In genomic region chr15:75641176-75641498, GRCh38 we compare ENCODE assay signal across 8 cellular contexts. TPM values are rescaled to one million over a fixed set of nuclear protein-coding genes. Genes with fewer than 3 reads are reported as not detected.
DNase-seq lines count a peak whose midpoint lies in the region; ATAC-seq and TF ChIP-seq lines count a peak whose summit lies in the region.

No MANE protein-coding gene starts in this region.

- no peaks in the 10 kb centered on the region for H3K27me3 Mint-ChIP-seq in CD4-positive, alpha-beta memory T cell
- H3K27me3 Mint-ChIP-seq in nephron progenitor cell (ENCODE audit: low read depth, poor library complexity) = peaks cover 16% of the 10 kb centered on the region

- no peaks in the 10 kb centered on the region for H3K27me3 ChIP-seq in CD4-positive, alpha-beta memory T cell (ENCODE audit: insufficient read depth, low read length)
- no peaks in the 10 kb centered on the region; the same call in 1 of the 2 replicates for H3K27me3 ChIP-seq in KMS-11 (ENCODE audit: insufficient read depth, low read depth)

- no peak overlapping the region for H3K4me3 ChIP-seq in CD4-positive, alpha-beta memory T cell (ENCODE audit: low read length in 2 of 2)
- no peak overlapping the region for H3K4me3 ChIP-seq in KMS-11 (IDR thresholded peaks at IDR 0.05; ENCODE audit: insufficient read depth, low read depth, low read length)
- H3K4me3 ChIP-seq in astrocyte of the cerebellum (ENCODE audit: low read depth, low read length) = peak overlapping the region; percentile 90

- peak overlapping the region; percentile 79 to 98 (median 96) for H3K27ac Mint-ChIP-seq in CD4-positive, alpha-beta memory T cell
- H3K27ac Mint-ChIP-seq in nephron progenitor cell = no peak overlapping the region

- H3K9me3 Mint-ChIP-seq in CD4-positive, alpha-beta memory T cell = no peaks in the 10 kb centered on the region
- H3K9me3 Mint-ChIP-seq in nephron progenitor cell = no peaks in the 10 kb centered on the region

- in situ Hi-C loops in astrocyte of the cerebellum (cut with HindIII; ENCODE audit: low sequenced_read_pairs) = loop anchor here (25.0 kb wide), 2 partner anchors 171 to 179 kb away; partner anchors contain the start of gene SIN3A

- H4K20me1 ChIP-seq in KMS-11 (ENCODE audit: insufficient read depth) = no peaks in the 10 kb centered on the region

- no peaks in the 10 kb centered on the region for H3K9me3 ChIP-seq in CD4-positive, alpha-beta memory T cell (ENCODE audit: control insufficient read depth in 1 of 2, low read length in 2 of 2)

- peak overlapping the region; percentile 87 to 98 (median 94) for H3K4me3 Mint-ChIP-seq in CD4-positive, alpha-beta memory T cell
- H3K4me3 Mint-ChIP-seq in nephron progenitor cell = peak overlapping the region; percentile 89

- peaks cover 32% of the 10 kb centered on the region for H3K79me2 ChIP-seq in KMS-11 (ENCODE audit: insufficient read depth, low read depth)

- H3K4me2 ChIP-seq in KMS-11 = peak overlapping the region; percentile 61

- POLR2A ChIA-PET in CD4-positive, alpha-beta memory T cell (lab: Charles Lee; ENCODE audit: partially characterized antibody) = interaction anchor here (0.7 to 7.3 kb wide), 15 partner anchors 8 to 1100 kb away, joined by 3 to 209 read pairs (median 20); partner anchors contain the start of genes ARID3B, FBXO22, MAN2C1 and PTPN9

- no peak for TF ChIP-seq CTCF in KMS-11 (conservative IDR thresholded peaks at IDR 0.05; ENCODE audit: low read depth, low read length)
- no peak for TF ChIP-seq CTCF in astrocyte of the cerebellum (IDR thresholded peaks at IDR 0.05; ENCODE audit: low read depth, low read length, missing control alignments)
- TF ChIP-seq CTCF in nephron progenitor cell (IDR thresholded peaks at IDR 0.05) = no peak

- H3K9ac ChIP-seq in KMS-11 = peak overlapping the region; percentile 89; the same call in 1 of the 2 replicates

- DNase-seq in CD4-positive, alpha-beta memory T cell = no peak
- no peak for DNase-seq in astrocyte of the cerebellum (ENCODE audit: low read depth)
- no peak for DNase-seq in nephron progenitor cell
- DNase-seq in NOMO-1 treated with dmso at 0.1 percent for 144 hours (lab: John Stamatoyannopoulos, UW; ENCODE audit: unreplicated experiment) = no peak
- no peak for DNase-seq in midbrain (lab: John Stamatoyannopoulos, UW)
- no peak for DNase-seq in NCI-H345 (lab: John Stamatoyannopoulos, UW)

- H3K27ac ChIP-seq in CD4-positive, alpha-beta memory T cell (ENCODE audit: low read depth, low read length) = peak overlapping the region; percentile 81
- peak overlapping the region; percentile 85 for H3K27ac ChIP-seq in KMS-11

- peak overlapping the region; percentile 68; the same call in 1 of the 2 replicates for H2AFZ ChIP-seq in KMS-11 (ENCODE audit: low read depth)

- peaks cover 27 to 55% (median 37%) of the 10 kb centered on the region in 4 donors for H3K4me1 Mint-ChIP-seq in CD4-positive, alpha-beta memory T cell
- H3K4me1 Mint-ChIP-seq in nephron progenitor cell = peaks cover 44% of the 10 kb centered on the region

- CTCF ChIA-PET in CD4-positive, alpha-beta memory T cell (lab: Charles Lee; ENCODE audit: partially characterized antibody) = interaction anchor here (1.2 to 5.2 kb wide), 11 partner anchors 14 to 274 kb away, joined by 3 to 69 read pairs (median 9); partner anchors contain the start of genes MAN2C1, PTPN9 and SNUPN

- H3K4me1 ChIP-seq in CD4-positive, alpha-beta memory T cell (ENCODE audit: insufficient read depth, low read length) = peaks cover 35% of the 10 kb centered on the region
- peaks cover 31% of the 10 kb centered on the region for H3K4me1 ChIP-seq in KMS-11 (ENCODE audit: low read depth, poor library complexity, severe bottlenecking)

- H3K36me3 Mint-ChIP-seq in CD4-positive, alpha-beta memory T cell = peaks cover 4 to 25% of the 10 kb centered on the region in 2 donors
- H3K36me3 Mint-ChIP-seq in nephron progenitor cell (ENCODE audit: low read depth) = no peaks in the 10 kb centered on the region

- intact Hi-C loops in CD4-positive, alpha-beta memory T cell (cut with micrococcal nuclease) = loop anchor here (1.0 to 2.0 kb wide), 3 partner anchors 34 to 132 kb away; no protein-coding TSS in a partner anchor

- H3K36me3 ChIP-seq in CD4-positive, alpha-beta memory T cell (ENCODE audit: insufficient read depth, low read length) = no peaks in the 10 kb centered on the region
- H3K36me3 ChIP-seq in KMS-11 (ENCODE audit: insufficient read depth) = 0 out of 2 replicates have a peak, but pooled peaks cover 4% of the 10 kb centered on the region

- ATAC-seq in HG02870 (IDR thresholded peaks at IDR 0.05; ENCODE audit: unreplicated experiment) = no peak

RNA-seq across cellular contexts. Expression of gene IMP3, which starts 1.1 kb away (rescaled TPM):
- 10 to 100 TPM; 85.5 to 96.9 TPM for total RNA-seq in CD4-positive, alpha-beta memory T cell
- 100 to 1,000 TPM; 191 to 211 TPM for polyA plus RNA-seq in CD4-positive, alpha-beta memory T cell

RNA-seq across cellular contexts. Expression of gene SNX33, which starts 6.6 kb away (rescaled TPM):
- 1 to 10 TPM; 3.5 to 3.8 TPM for total RNA-seq in CD4-positive, alpha-beta memory T cell
- polyA plus RNA-seq in CD4-positive, alpha-beta memory T cell = 1 to 10 TPM in 1 of 2 donors, under 1 TPM in 1; 0.33 to 1.6 TPM

RNA-seq across cellular contexts. Expression of gene SNUPN, which starts 15.6 kb away (rescaled TPM):
- 10 to 100 TPM; 21.0 to 23.5 TPM for total RNA-seq in CD4-positive, alpha-beta memory T cell
- 10 to 100 TPM; 25.2 to 35.2 TPM for polyA plus RNA-seq in CD4-positive, alpha-beta memory T cell
